Comparison of ENCODE assay signal across 1 cellular context in the genomic region with DNA sequence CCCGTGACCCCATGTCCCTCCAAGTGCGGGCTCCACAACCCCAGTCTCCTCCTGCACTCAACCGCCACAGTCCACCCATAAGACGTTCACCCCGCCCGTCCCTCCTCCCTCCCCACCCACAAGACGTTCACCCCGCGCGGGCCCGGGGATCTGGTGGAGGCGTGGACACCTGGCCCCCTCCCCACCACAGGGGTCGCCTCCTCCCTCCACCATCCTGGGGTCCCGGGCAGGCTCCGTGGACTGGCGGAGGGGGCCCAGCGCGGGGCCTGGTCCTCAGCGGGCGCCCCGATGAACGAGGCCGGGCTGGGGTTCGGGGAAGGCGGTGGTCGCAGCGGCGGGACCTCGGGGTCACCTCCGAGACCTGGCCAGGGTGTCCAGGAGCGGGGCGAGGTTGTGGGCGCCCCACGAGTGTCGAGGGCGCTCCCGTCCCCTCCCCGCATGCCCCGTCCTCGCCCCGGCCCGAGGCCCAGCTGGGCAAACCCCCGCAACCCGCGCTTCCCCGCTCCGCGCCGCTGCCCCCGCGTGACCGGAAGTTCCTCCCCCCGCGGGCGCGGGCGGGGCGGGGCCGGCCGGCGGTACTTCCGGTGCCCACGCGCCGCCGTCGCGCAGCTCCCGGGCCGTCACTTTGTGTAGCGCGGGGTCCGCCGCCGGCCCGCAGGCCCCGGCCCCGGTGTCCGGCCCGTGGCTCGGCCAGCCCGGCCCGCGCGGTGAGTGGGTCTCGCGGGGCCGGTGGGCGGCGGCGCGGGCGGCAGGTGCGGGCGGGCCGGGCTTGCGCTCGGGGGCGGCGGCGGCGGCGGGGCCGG.
A peak's percentile ranks its signal among the peaks of the same experiment; 100 is the strongest.
TF ChIP-seq lines count a peak whose summit lies in the region.

Gene ZNF316, plus strand, starts transcription at position 578 of the 803 bp plus-strand sequence. CDS start 5,092 bp downstream, outside the sequence.

TF ChIP-seq in K562, 482 proteins besides CTCF, POLR2A, EP300 and RAD21 (continued from another document and continues in another):
- TF ChIP-seq, protein P1, sequence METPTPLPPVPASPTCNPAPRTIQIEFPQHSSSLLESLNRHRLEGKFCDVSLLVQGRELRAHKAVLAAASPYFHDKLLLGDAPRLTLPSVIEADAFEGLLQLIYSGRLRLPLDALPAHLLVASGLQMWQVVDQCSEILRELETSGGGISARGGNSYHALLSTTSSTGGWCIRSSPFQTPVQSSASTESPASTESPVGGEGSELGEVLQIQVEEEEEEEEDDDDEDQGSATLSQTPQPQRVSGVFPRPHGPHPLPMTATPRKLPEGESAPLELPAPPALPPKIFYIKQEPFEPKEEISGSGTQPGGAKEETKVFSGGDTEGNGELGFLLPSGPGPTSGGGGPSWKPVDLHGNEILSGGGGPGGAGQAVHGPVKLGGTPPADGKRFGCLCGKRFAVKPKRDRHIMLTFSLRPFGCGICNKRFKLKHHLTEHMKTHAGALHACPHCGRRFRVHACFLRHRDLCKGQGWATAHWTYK (CRISPR knock-in tag; IDR thresholded peaks at IDR 0.05): peak; percentile 52; the same call in 1 of the 2 replicates
- 0 out of 2 replicates have a peak, but pooled peaks have one; percentile 29 for TF ChIP-seq ARID4B (CRISPR knock-in tag; IDR thresholded peaks at IDR 0.05)
- TF ChIP-seq, protein P2, sequence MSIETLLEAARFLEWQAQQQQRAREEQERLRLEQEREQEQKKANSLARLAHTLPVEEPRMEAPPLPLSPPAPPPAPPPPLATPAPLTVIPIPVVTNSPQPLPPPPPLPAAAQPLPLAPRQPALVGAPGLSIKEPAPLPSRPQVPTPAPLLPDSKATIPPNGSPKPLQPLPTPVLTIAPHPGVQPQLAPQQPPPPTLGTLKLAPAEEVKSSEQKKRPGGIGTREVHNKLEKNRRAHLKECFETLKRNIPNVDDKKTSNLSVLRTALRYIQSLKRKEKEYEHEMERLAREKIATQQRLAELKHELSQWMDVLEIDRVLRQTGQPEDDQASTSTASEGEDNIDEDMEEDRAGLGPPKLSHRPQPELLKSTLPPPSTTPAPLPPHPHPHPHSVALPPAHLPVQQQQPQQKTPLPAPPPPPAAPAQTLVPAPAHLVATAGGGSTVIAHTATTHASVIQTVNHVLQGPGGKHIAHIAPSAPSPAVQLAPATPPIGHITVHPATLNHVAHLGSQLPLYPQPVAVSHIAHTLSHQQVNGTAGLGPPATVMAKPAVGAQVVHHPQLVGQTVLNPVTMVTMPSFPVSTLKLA (conservative IDR thresholded peaks at IDR 0.05): peak in 1 of 2 experiments; percentile 38; a peak in 2 of 4 replicates
- peak; percentile 86 for TF ChIP-seq CXXC5 (CRISPR knock-in tag; IDR thresholded peaks at IDR 0.05)
- TF ChIP-seq NCOA1 (IDR thresholded peaks at IDR 0.05; ENCODE audit: low read depth): no peak
- TF ChIP-seq, protein P3, sequence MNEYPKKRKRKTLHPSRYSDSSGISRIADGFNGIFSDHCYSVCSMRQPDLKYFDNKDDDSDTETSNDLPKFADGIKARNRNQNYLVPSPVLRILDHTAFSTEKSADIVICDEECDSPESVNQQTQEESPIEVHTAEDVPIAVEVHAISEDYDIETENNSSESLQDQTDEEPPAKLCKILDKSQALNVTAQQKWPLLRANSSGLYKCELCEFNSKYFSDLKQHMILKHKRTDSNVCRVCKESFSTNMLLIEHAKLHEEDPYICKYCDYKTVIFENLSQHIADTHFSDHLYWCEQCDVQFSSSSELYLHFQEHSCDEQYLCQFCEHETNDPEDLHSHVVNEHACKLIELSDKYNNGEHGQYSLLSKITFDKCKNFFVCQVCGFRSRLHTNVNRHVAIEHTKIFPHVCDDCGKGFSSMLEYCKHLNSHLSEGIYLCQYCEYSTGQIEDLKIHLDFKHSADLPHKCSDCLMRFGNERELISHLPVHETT (CRISPR knock-in tag; conservative IDR thresholded peaks at IDR 0.05 in 1 of 2, IDR thresholded peaks at IDR 0.05 in 1 of 2): peak in 1 of 2 experiments; percentile 38; a peak in 1 of 4 replicates
- TF ChIP-seq NR2F6 (CRISPR knock-in tag; IDR thresholded peaks at IDR 0.05): no peak
- TF ChIP-seq CHD1 (IDR thresholded peaks at IDR 0.05; ENCODE audit: low read length): peak; percentile 6
- TF ChIP-seq, protein P4, sequence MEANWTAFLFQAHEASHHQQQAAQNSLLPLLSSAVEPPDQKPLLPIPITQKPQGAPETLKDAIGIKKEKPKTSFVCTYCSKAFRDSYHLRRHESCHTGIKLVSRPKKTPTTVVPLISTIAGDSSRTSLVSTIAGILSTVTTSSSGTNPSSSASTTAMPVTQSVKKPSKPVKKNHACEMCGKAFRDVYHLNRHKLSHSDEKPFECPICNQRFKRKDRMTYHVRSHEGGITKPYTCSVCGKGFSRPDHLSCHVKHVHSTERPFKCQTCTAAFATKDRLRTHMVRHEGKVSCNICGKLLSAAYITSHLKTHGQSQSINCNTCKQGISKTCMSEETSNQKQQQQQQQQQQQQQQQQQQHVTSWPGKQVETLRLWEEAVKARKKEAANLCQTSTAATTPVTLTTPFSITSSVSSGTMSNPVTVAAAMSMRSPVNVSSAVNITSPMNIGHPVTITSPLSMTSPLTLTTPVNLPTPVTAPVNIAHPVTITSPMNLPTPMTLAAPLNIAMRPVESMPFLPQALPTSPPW (CRISPR knock-in tag; IDR thresholded peaks at IDR 0.05): peak; percentile 100
- no peak for TF ChIP-seq SRSF7 (optimal IDR thresholded peaks at IDR 0.05; ENCODE audit: low read depth, low read length)
- 0 out of 2 replicates have a peak, but pooled peaks have one; percentile 33 for TF ChIP-seq RBM14 (IDR thresholded peaks at IDR 0.05; ENCODE audit: borderline replicate concordance, insufficient read depth, low read depth, low read length)
- no peak for TF ChIP-seq PYGO2 (tag; IDR thresholded peaks at IDR 0.05)
- peak; percentile 44; the same call in 1 of the 2 replicates for TF ChIP-seq SIN3B (IDR thresholded peaks at IDR 0.05; ENCODE audit: low read depth)
- TF ChIP-seq MYNN (IDR thresholded peaks at IDR 0.05): no peak
- TF ChIP-seq MYNN (CRISPR knock-in tag; IDR thresholded peaks at IDR 0.05): no peak
- TF ChIP-seq ZFP36 (IDR thresholded peaks at IDR 0.05; ENCODE audit: low read depth, low read length, partially characterized antibody): no peak
- TF ChIP-seq XRCC5 (IDR thresholded peaks at IDR 0.05; ENCODE audit: low read depth, low read length): no peak
- TF ChIP-seq PHF8 (IDR thresholded peaks at IDR 0.05; ENCODE audit: borderline replicate concordance, low read length): peak; percentile 69; the same call in 1 of the 2 replicates
- TF ChIP-seq RFX7 (CRISPR knock-in tag; IDR thresholded peaks at IDR 0.05): no peak
- TF ChIP-seq PCBP1 (IDR thresholded peaks at IDR 0.05; ENCODE audit: low read depth, low read length, poor library complexity, severe bottlenecking): peak; percentile 89
- TF ChIP-seq HDAC2 (IDR thresholded peaks at IDR 0.05): no peak
- peak; percentile 17 to 57; a peak in 1 of 4 replicates for TF ChIP-seq SIN3A (IDR thresholded peaks at IDR 0.05; ENCODE audit: borderline replicate concordance in 2 of 2, control insufficient read depth in 1 of 2, low read depth in 2 of 2, low read length in 2 of 2)
- TF ChIP-seq TAF1 (IDR thresholded peaks at IDR 0.05; ENCODE audit: control insufficient read depth, extremely low read depth, insufficient read depth, low read length, severe bottlenecking): peak; percentile 69
- TF ChIP-seq GABPA (tag; conservative IDR thresholded peaks at IDR 0.05; ENCODE audit: low read depth): peak; percentile 97
- no peak for TF ChIP-seq SREBF1 (IDR thresholded peaks at IDR 0.05; ENCODE audit: borderline replicate concordance, low read depth, low read length)
- no peak for TF ChIP-seq TEAD4 (IDR thresholded peaks at IDR 0.05; ENCODE audit: low read length)
- no peak for TF ChIP-seq TEAD4 (CRISPR knock-in tag; IDR thresholded peaks at IDR 0.05; ENCODE audit: borderline replicate concordance)
- no peak for TF ChIP-seq DLX4 (CRISPR knock-in tag; IDR thresholded peaks at IDR 0.05)
- TF ChIP-seq GATAD2B (IDR thresholded peaks at IDR 0.05; ENCODE audit: borderline replicate concordance): peak; percentile 89; the same call in 1 of the 2 replicates
- TF ChIP-seq POLR2AphosphoS5 (IDR thresholded peaks at IDR 0.05; ENCODE audit: control insufficient read depth, insufficient read depth, low read depth, low read length): 0 out of 2 replicates have a peak, but pooled peaks have one; percentile 36
- no peak for TF ChIP-seq ELF2 (CRISPR knock-in tag; IDR thresholded peaks at IDR 0.05)
- no peak for TF ChIP-seq ZKSCAN8 (CRISPR knock-in tag; IDR thresholded peaks at IDR 0.05)
- TF ChIP-seq, protein P5, sequence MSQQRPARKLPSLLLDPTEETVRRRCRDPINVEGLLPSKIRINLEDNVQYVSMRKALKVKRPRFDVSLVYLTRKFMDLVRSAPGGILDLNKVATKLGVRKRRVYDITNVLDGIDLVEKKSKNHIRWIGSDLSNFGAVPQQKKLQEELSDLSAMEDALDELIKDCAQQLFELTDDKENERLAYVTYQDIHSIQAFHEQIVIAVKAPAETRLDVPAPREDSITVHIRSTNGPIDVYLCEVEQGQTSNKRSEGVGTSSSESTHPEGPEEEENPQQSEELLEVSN (IDR thresholded peaks at IDR 0.05; ENCODE audit: borderline replicate concordance in 1 of 2, extremely low read depth in 1 of 2, insufficient read depth in 1 of 2, insufficient read length in 1 of 2, low read depth in 1 of 2, low read length in 1 of 2, poor library complexity in 1 of 2, severe bottlenecking in 1 of 2): peak; percentile 72 to 97
- TF ChIP-seq FOXJ2 (tag; IDR thresholded peaks at IDR 0.05): no peak
- TF ChIP-seq, protein P6, sequence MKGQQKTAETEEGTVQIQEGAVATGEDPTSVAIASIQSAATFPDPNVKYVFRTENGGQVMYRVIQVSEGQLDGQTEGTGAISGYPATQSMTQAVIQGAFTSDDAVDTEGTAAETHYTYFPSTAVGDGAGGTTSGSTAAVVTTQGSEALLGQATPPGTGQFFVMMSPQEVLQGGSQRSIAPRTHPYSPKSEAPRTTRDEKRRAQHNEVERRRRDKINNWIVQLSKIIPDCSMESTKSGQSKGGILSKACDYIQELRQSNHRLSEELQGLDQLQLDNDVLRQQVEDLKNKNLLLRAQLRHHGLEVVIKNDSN (CRISPR knock-in tag; IDR thresholded peaks at IDR 0.05): peak; percentile 75
- no peak for TF ChIP-seq RCOR1 (IDR thresholded peaks at IDR 0.05; ENCODE audit: borderline replicate concordance in 1 of 2, low read depth in 2 of 2, low read length in 2 of 2)
- peak; percentile 36; the same call in 1 of the 2 replicates for TF ChIP-seq CREM (IDR thresholded peaks at IDR 0.05; ENCODE audit: low read depth)
- peak; percentile 74 for TF ChIP-seq GABPB1 (CRISPR knock-in tag; IDR thresholded peaks at IDR 0.05)
- TF ChIP-seq HNRNPLL (IDR thresholded peaks at IDR 0.05; ENCODE audit: low read depth, low read length, poor library complexity, severe bottlenecking): no peak
- no peak for TF ChIP-seq TCF7 (IDR thresholded peaks at IDR 0.05; ENCODE audit: borderline replicate concordance)
- TF ChIP-seq NR2C2 (CRISPR knock-in tag; IDR thresholded peaks at IDR 0.05): no peak
- TF ChIP-seq NR2C2 (tag; IDR thresholded peaks at IDR 0.05): peak; percentile 60
- peak; percentile 51 for TF ChIP-seq KDM5B (IDR thresholded peaks at IDR 0.05; ENCODE audit: insufficient replicate concordance, low read depth, low read length)
